8 cellular contexts compared by ENCODE assay signal in genomic region chr16:71722801-71723536, GRCh38. TPM values are rescaled to one million over a fixed set of nuclear protein-coding genes. Genes with fewer than 3 reads are reported as not detected.
DNase-seq lines count a peak whose midpoint lies in the region; ATAC-seq, FAIRE-seq and TF ChIP-seq lines count a peak whose summit lies in the region.

No MANE protein-coding gene starts in this region.

- peaks cover 20% of the 10 kb centered on the region for H3K4me1 Mint-ChIP-seq in activated CD4-positive, alpha-beta T cell treated with anti-CD3 and anti-CD28 coated beads, Interleukin-2, amount 10 ng/mL, durations not matched to agents 7 days and 5 days
- H3K4me1 Mint-ChIP-seq in dendritic cell treated with granulocyte-macrophage colony-stimulating factor and Interleukin-4, amounts not matched to agents 40 ng/mL and 50 ng/mL, for 4 days (ENCODE audit: low read depth), result peaks cover 37% of the 10 kb centered on the region

- in situ Hi-C loops in HepG2 (cut with HindIII; ENCODE audit: extremely low pct_ligation_motif_present, low pct_unique_long_range_greater_than_20kb), result no loop called here

- peaks cover 4% of the 10 kb centered on the region; the same call in 1 of the 2 replicates for H4K20me1 ChIP-seq in HepG2 (ENCODE audit: insufficient read depth, low read length)

- intact Hi-C loops in dendritic cell treated with granulocyte-macrophage colony-stimulating factor and Interleukin-4, amounts not matched to agents 40 ng/mL and 50 ng/mL, for 4 days (cut with micrococcal nuclease), result loop anchor here (10.0 kb wide), 2 partner anchors 192 to 372 kb away; partner anchors contain the start of genes DHX38 and TXNL4B
- intact Hi-C loops in HepG2 (cut with micrococcal nuclease; ENCODE audit: unreplicated experiment), result loop anchor here (5.0 kb wide), 1 partner anchor 51 kb away; no protein-coding TSS in a partner anchor

- no peaks in the 10 kb centered on the region for H3K9me3 Mint-ChIP-seq in activated CD4-positive, alpha-beta T cell treated with anti-CD3 and anti-CD28 coated beads, Interleukin-2, amount 10 ng/mL, durations not matched to agents 7 days and 5 days
- H3K9me3 Mint-ChIP-seq in dendritic cell treated with granulocyte-macrophage colony-stimulating factor and Interleukin-4, amounts not matched to agents 40 ng/mL and 50 ng/mL, for 4 days, result no peaks in the 10 kb centered on the region

- WGBS in HepG2 (ENCODE audit: low lambda C conversion rate), result 1% methylated on average over 28 of the region's 59 CpGs

- H3K27ac ChIP-seq in 22Rv1, result peak overlapping the region; percentile 92
- H3K27ac ChIP-seq in HepG2 (ENCODE audit: extremely low read length, insufficient read depth, low read length), result peak overlapping the region; percentile 69

- H2AFZ ChIP-seq in HepG2 (ENCODE audit: low read length), result no peak overlapping the region

- no peaks in the 10 kb centered on the region for H3K9me3 ChIP-seq in HepG2 (ENCODE audit: low read length)

- H3K36me3 ChIP-seq in HepG2 (replicated peaks in 1 of 2; ENCODE audit: control insufficient read depth in 1 of 2, insufficient read depth in 2 of 2, low read length in 2 of 2), result no peaks in the 10 kb centered on the region

- peak overlapping the region; percentile 90 for H3K27ac Mint-ChIP-seq in activated CD4-positive, alpha-beta T cell treated with anti-CD3 and anti-CD28 coated beads, Interleukin-2, amount 10 ng/mL, durations not matched to agents 7 days and 5 days
- peak overlapping the region; percentile 55 for H3K27ac Mint-ChIP-seq in dendritic cell treated with granulocyte-macrophage colony-stimulating factor and Interleukin-4, amounts not matched to agents 40 ng/mL and 50 ng/mL, for 4 days

- peaks cover 38% of the 10 kb centered on the region for H3K4me1 ChIP-seq in HepG2 (ENCODE audit: insufficient read depth, low read length)

- DNase-seq in NCI-H2227 (lab: John Stamatoyannopoulos, UW; ENCODE audit: unreplicated experiment), result peak; percentile 78
- DNase-seq in activated CD4-positive, alpha-beta T cell treated with anti-CD3 and anti-CD28 coated beads, Interleukin-2, amount 10 ng/mL, durations not matched to agents 7 days and 5 days, result peak; percentile 50
- peak; percentile 68 for DNase-seq in HepG2 (ENCODE audit: low spot score)
- peak; percentile 62 for DNase-seq in stimulated activated CD4-positive, alpha-beta T cell treated with anti-CD3 and anti-CD28 coated beads, Interleukin-4, amount 100 ng/mL, for 24 hours

- CTCF ChIA-PET in activated CD4-positive, alpha-beta T cell treated with anti-CD3 and anti-CD28 coated beads, Interleukin-2, amount 10 ng/mL, durations not matched to agents 7 days and 5 days (lab: Charles Lee), result no interaction called here
- CTCF ChIA-PET in HepG2 (lab: Yijun Ruan, JAX; ENCODE audit: low intra/inter-chr PET ratio, low total read pairs), result no interaction called here

- POLR2A ChIA-PET in activated CD4-positive, alpha-beta T cell treated with anti-CD3 and anti-CD28 coated beads, Interleukin-2, amount 10 ng/mL, durations not matched to agents 7 days and 5 days (lab: Charles Lee), result no interaction called here
- POLR2A ChIA-PET in HepG2 (lab: Yijun Ruan, JAX), result interaction anchor here (0.8 to 1.0 kb wide), 2 partner anchors 10 to 158 kb away, joined by 3 read pairs; no protein-coding TSS in a partner anchor

- peak in 1 of 2 experiments; percentile 45; a peak in 1 of 4 replicates for TF ChIP-seq POLR2A in HepG2 (IDR thresholded peaks at IDR 0.05; ENCODE audit: insufficient read depth in 1 of 2, low read depth in 2 of 2, low read length in 2 of 2)

- H3K27me3 ChIP-seq in HepG2 (ENCODE audit: control insufficient read depth in 1 of 2, insufficient read depth in 2 of 2, low read length in 2 of 2), result no peaks in the 10 kb centered on the region; a peak in 1 of 5 replicates

- no peak for TF ChIP-seq EP300 in HepG2 (IDR thresholded peaks at IDR 0.05; ENCODE audit: low read depth in 2 of 2, low read length in 2 of 2)
- TF ChIP-seq EP300 in HepG2 (CRISPR knock-in tag; IDR thresholded peaks at IDR 0.05; ENCODE audit: borderline replicate concordance), result no peak; the same call in 1 of the 2 replicates

- no peaks in the 10 kb centered on the region for H3K36me3 Mint-ChIP-seq in activated CD4-positive, alpha-beta T cell treated with anti-CD3 and anti-CD28 coated beads, Interleukin-2, amount 10 ng/mL, durations not matched to agents 7 days and 5 days (ENCODE audit: low read depth)
- H3K36me3 Mint-ChIP-seq in dendritic cell treated with granulocyte-macrophage colony-stimulating factor and Interleukin-4, amounts not matched to agents 40 ng/mL and 50 ng/mL, for 4 days (ENCODE audit: low read depth), result no peaks in the 10 kb centered on the region

- BruUV-seq in HepG2 (replicated peaks; lab: Mats Ljungman, UMichigan), result no TSS peak

- H3K27me3 Mint-ChIP-seq in activated CD4-positive, alpha-beta T cell treated with anti-CD3 and anti-CD28 coated beads, Interleukin-2, amount 10 ng/mL, durations not matched to agents 7 days and 5 days, result peaks cover 12% of the 10 kb centered on the region
- peaks cover 24% of the 10 kb centered on the region for H3K27me3 Mint-ChIP-seq in dendritic cell treated with granulocyte-macrophage colony-stimulating factor and Interleukin-4, amounts not matched to agents 40 ng/mL and 50 ng/mL, for 4 days

- TF ChIP-seq CTCF in 22Rv1 (IDR thresholded peaks at IDR 0.05) (no peak), HepG2 (CRISPR knock-in tag; IDR thresholded peaks at IDR 0.05) (no peak)

- H3K4me3 ChIP-seq in HepG2 (replicated peaks in 1 of 3; ENCODE audit: insufficient read depth in 1 of 3, low read depth in 2 of 3, low read length in 3 of 3), result peak overlapping the region; percentile 77 to 88 (median 87)

- H3K4me2 ChIP-seq in HepG2 (ENCODE audit: low read depth, low read length), result peak overlapping the region; percentile 98

- peak overlapping the region; percentile 92 for H3K4me3 Mint-ChIP-seq in activated CD4-positive, alpha-beta T cell treated with anti-CD3 and anti-CD28 coated beads, Interleukin-2, amount 10 ng/mL, durations not matched to agents 7 days and 5 days
- peak overlapping the region; percentile 95 for H3K4me3 Mint-ChIP-seq in dendritic cell treated with granulocyte-macrophage colony-stimulating factor and Interleukin-4, amounts not matched to agents 40 ng/mL and 50 ng/mL, for 4 days

- FAIRE-seq in HepG2 (lab: Jason Lieb, UNC), result no peak

- peaks cover 6% of the 10 kb centered on the region for H3K79me2 ChIP-seq in HepG2 (ENCODE audit: insufficient read depth, low read length)

- TF ChIP-seq RAD21 in HepG2 (CRISPR knock-in tag; IDR thresholded peaks at IDR 0.05), result no peak

- ATAC-seq in GM18502 (IDR thresholded peaks at IDR 0.05; ENCODE audit: poor library complexity, unreplicated experiment), result peak; percentile 45
- peak; percentile 44 for ATAC-seq in HG02943 (IDR thresholded peaks at IDR 0.05; ENCODE audit: low read depth, unreplicated experiment)
- ATAC-seq in HepG2, result peak; percentile 74

- peak overlapping the region; percentile 80 for H3K9ac ChIP-seq in HepG2 (ENCODE audit: insufficient read depth, low read depth, low read length)

TF ChIP-seq in HepG2, 621 proteins besides CTCF, POLR2A, EP300 and RAD21 (continues in another document):
- TF ChIP-seq KLF12 (CRISPR knock-in tag; IDR thresholded peaks at IDR 0.05; ENCODE audit: borderline replicate concordance) (peak; percentile 52), ASH2L (IDR thresholded peaks at IDR 0.05; ENCODE audit: insufficient read length, low read depth, low read length) (no peak), ZNF577 (CRISPR knock-in tag; IDR thresholded peaks at IDR 0.05; ENCODE audit: borderline replicate concordance, low read depth) (no peak), MIER3 (CRISPR knock-in tag; IDR thresholded peaks at IDR 0.05; ENCODE audit: borderline replicate concordance) (0 out of 2 replicates have a peak, but pooled peaks have one; percentile 34), CAMTA2 (CRISPR knock-in tag; IDR thresholded peaks at IDR 0.05; ENCODE audit: borderline replicate concordance) (no peak), ZNF333 (CRISPR knock-in tag; IDR thresholded peaks at IDR 0.05; ENCODE audit: borderline replicate concordance) (no peak; the same call in 1 of the 2 replicates), ZNF782 (CRISPR knock-in tag; IDR thresholded peaks at IDR 0.05; ENCODE audit: borderline replicate concordance) (peak; percentile 36; the same call in 1 of the 2 replicates), TGIF2 (CRISPR knock-in tag; IDR thresholded peaks at IDR 0.05) (no peak)

RNA-seq across cellular contexts. Expression of gene PHLPP2, which starts 1.5 kb away (rescaled TPM):
- 1 to 10 TPM; 4.1 to 5.5 TPM for total RNA-seq in activated CD4-positive, alpha-beta T cell treated with anti-CD3 and anti-CD28 coated beads, Interleukin-2, amount 10 ng/mL, durations not matched to agents 7 days and 5 days
- 8.9 and 9.6 TPM in 2 replicates for total RNA-seq in HepG2 (2016; rRNA removed; fragmentation: Illumina TruSeq; extraction: Trizol)
- 11.8 and 13.6 TPM in 2 replicates for total RNA-seq in HepG2 (2016; cell fraction: cytosol; rRNA removed; fragmentation: Illumina TruSeq; extraction: Trizol; ENCODE audit: low read depth)
- total RNA-seq in HepG2 (2016; cell fraction: insoluble cytoplasmic fraction; rRNA removed; fragmentation: Illumina TruSeq; extraction: Trizol), result 8.2 and 9.0 TPM in 2 replicates
- 7.0 and 7.7 TPM in 2 replicates for total RNA-seq in HepG2 (2016; cell fraction: membrane; rRNA removed; fragmentation: Illumina TruSeq; extraction: Trizol)
- 10.5 and 11.4 TPM in 2 replicates for total RNA-seq in HepG2 (2016; cell fraction: nucleus; rRNA removed; fragmentation: Illumina TruSeq; extraction: Trizol)
- polyA plus RNA-seq in HepG2 (2011; rRNA removed), result 8.9 and 13.8 TPM in 2 replicates
- 6.1 and 9.0 TPM in 2 replicates for polyA plus RNA-seq in HepG2 (2011; cell fraction: cytosol; rRNA removed)
- 10.8 and 14.3 TPM in 2 replicates for polyA plus RNA-seq in HepG2 (2011; cell fraction: nucleus; rRNA removed)
- polyA plus RNA-seq in HepG2 (2012), result 5.4 and 5.8 TPM in 2 replicates
- 0.49 and 0.51 TPM in 2 replicates for polyA plus RNA-seq in HepG2 (2016; cell fraction: cytosol; fragmentation: Illumina TruSeq; extraction: Trizol; ENCODE audit: low read depth)
- 4.9 and 5.3 TPM in 2 replicates for polyA plus RNA-seq in HepG2 (2016; cell fraction: insoluble cytoplasmic fraction; fragmentation: Illumina TruSeq; extraction: Trizol; ENCODE audit: low read depth)
- polyA plus RNA-seq in HepG2 (2016; cell fraction: membrane; fragmentation: Illumina TruSeq; extraction: Trizol; ENCODE audit: low read depth), result 0.70 and 0.99 TPM in 2 replicates
- polyA plus RNA-seq in HepG2 (2016; cell fraction: nucleus; fragmentation: Illumina TruSeq; extraction: Trizol; ENCODE audit: insufficient read depth, low read depth), result 10.8 and 11.1 TPM in 2 replicates
- 27.4 and 35.4 TPM in 2 replicates for polyA minus RNA-seq in HepG2 (2011; rRNA and poly(A)+ RNA removed; ENCODE audit: low replicate concordance)
- polyA minus RNA-seq in HepG2 (2011; cell fraction: cytosol; rRNA and poly(A)+ RNA removed), result 14.7 and 18.3 TPM in 2 replicates
- 23.0 and 30.5 TPM in 2 replicates for polyA minus RNA-seq in HepG2 (2011; cell fraction: nucleus; rRNA and poly(A)+ RNA removed)

Comparison
In these comparisons a context has a peak if more than half of its experiments do, and no peak if none do; other contexts are left out.
1. Peak in every context shown above with its lines: DNase-seq, ATAC-seq, H3K4me3 ChIP-seq and H3K27ac ChIP-seq.